Comparison of ENCODE assay signal across 1 cellular context in the genomic region with DNA sequence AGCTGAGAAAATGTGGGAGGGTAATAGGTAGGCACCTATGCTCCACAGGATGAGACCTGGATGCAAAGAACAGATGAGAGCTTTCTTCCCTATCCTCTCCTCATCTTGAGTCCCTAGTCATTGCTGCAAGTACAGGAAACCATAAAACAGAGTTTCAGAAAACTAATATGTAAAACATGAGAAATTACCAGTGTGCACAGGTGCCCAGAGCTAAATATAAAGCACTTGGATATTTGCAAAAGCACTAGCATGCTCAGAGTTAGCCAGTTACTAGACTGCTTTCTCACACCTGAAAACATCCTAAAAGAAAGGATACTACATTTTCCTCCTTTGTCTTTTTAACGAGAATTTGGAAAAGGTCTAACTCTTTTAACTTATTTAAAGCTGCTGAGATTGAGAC.
TF ChIP-seq lines count a peak whose summit lies in the region.

No MANE protein-coding gene starts in this region.

TF ChIP-seq in GM23338, 12 proteins besides CTCF, POLR2A, EP300 and RAD21 (continued from another document):
- TF ChIP-seq, protein P1, sequence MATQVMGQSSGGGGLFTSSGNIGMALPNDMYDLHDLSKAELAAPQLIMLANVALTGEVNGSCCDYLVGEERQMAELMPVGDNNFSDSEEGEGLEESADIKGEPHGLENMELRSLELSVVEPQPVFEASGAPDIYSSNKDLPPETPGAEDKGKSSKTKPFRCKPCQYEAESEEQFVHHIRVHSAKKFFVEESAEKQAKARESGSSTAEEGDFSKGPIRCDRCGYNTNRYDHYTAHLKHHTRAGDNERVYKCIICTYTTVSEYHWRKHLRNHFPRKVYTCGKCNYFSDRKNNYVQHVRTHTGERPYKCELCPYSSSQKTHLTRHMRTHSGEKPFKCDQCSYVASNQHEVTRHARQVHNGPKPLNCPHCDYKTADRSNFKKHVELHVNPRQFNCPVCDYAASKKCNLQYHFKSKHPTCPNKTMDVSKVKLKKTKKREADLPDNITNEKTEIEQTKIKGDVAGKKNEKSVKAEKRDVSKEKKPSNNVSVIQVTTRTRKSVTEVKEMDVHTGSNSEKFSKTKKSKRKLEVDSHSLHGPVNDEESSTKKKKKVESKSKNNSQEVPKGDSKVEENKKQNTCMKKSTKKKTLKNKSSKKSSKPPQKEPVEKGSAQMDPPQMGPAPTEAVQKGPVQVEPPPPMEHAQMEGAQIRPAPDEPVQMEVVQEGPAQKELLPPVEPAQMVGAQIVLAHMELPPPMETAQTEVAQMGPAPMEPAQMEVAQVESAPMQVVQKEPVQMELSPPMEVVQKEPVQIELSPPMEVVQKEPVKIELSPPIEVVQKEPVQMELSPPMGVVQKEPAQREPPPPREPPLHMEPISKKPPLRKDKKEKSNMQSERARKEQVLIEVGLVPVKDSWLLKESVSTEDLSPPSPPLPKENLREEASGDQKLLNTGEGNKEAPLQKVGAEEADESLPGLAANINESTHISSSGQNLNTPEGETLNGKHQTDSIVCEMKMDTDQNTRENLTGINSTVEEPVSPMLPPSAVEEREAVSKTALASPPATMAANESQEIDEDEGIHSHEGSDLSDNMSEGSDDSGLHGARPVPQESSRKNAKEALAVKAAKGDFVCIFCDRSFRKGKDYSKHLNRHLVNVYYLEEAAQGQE (IDR thresholded peaks at IDR 0.05; ENCODE audit: unreplicated experiment), result no peak
- TF ChIP-seq, protein P2, sequence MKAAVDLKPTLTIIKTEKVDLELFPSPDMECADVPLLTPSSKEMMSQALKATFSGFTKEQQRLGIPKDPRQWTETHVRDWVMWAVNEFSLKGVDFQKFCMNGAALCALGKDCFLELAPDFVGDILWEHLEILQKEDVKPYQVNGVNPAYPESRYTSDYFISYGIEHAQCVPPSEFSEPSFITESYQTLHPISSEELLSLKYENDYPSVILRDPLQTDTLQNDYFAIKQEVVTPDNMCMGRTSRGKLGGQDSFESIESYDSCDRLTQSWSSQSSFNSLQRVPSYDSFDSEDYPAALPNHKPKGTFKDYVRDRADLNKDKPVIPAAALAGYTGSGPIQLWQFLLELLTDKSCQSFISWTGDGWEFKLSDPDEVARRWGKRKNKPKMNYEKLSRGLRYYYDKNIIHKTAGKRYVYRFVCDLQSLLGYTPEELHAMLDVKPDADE (IDR thresholded peaks at IDR 0.05), result no peak
- TF ChIP-seq POLR2AphosphoS5 (IDR thresholded peaks at IDR 0.05; ENCODE audit: low read depth) (no peak), ZNF114 (CRISPR knock-in tag; IDR thresholded peaks at IDR 0.05) (no peak), NANOG (IDR thresholded peaks at IDR 0.05; ENCODE audit: borderline replicate concordance) (no peak), STAT1 (IDR thresholded peaks at IDR 0.05; ENCODE audit: unreplicated experiment) (no peak), EZH2 (IDR thresholded peaks at IDR 0.05; ENCODE audit: low read depth, unreplicated experiment) (no peak), ZNF331 (CRISPR knock-in tag; IDR thresholded peaks at IDR 0.05; ENCODE audit: low read depth) (no peak), EZH2phosphoT487 (IDR thresholded peaks at IDR 0.05; ENCODE audit: unreplicated experiment) (no peak), JUNB (IDR thresholded peaks at IDR 0.05; ENCODE audit: unreplicated experiment) (no peak)
